In genomic region chr21:42873096-42873495, GRCh38 we compare ENCODE assay signal across 24 cellular contexts. TPM values are rescaled to one million over a fixed set of nuclear protein-coding genes. Genes with fewer than 3 reads are reported as not detected.
DNase-seq lines count a peak whose midpoint lies in the region; ATAC-seq, FAIRE-seq and TF ChIP-seq lines count a peak whose summit lies in the region.
"Had no signal": no experiment of that assay in that cellular context is flagged by ENCODE, and none has a peak within 500 bp of the region (broad histone marks: within the 10 kb centered on the region; RNA-seq: fewer than 3 reads in every experiment).

No MANE protein-coding gene starts in this region.

- no peak for TF ChIP-seq RAD21 in K562 (CRISPR knock-in tag; conservative IDR thresholded peaks at IDR 0.05 in 1 of 2, IDR thresholded peaks at IDR 0.05 in 1 of 2)

- 98% methylated on average over 7 of the region's 7 CpGs for WGBS in K562 (ENCODE audit: insufficient coverage, low coverage, missing lambda C conversion rate)

- CTCF ChIA-PET in HEK293T (lab: Yijun Ruan, JAX), result no interaction called here
- CTCF ChIA-PET in K562 (lab: Yijun Ruan, JAX; ENCODE audit: low intra/inter-chr PET ratio), result no interaction called here

- H3K4me3 ChIP-seq in K562, result no peak overlapping the region

- no peaks in the 10 kb centered on the region for H3K9me3 Mint-ChIP-seq in T-helper 2 cell treated with Interferon-gamma antibody and Interleukin-4, amounts not matched to agents 5 μg/mL and 100 μg/mL, for 36 hours
- H3K9me3 Mint-ChIP-seq in neural crest cell, result no peaks in the 10 kb centered on the region

- H3K79me2 ChIP-seq in K562 (ENCODE audit: control insufficient read depth, insufficient read depth, low read length), result peaks cover 85% of the 10 kb centered on the region

- intact Hi-C loops in K562 (cut with micrococcal nuclease), result no loop called here

- TF ChIP-seq CTCF in K562 (IDR thresholded peaks at IDR 0.05 in 2 of 3, conservative IDR thresholded peaks at IDR 0.05 in 1 of 3; ENCODE audit: insufficient read depth in 2 of 3, low read depth in 1 of 3, low read length in 3 of 3) (no peak), neural crest cell (conservative IDR thresholded peaks at IDR 0.05) (no peak)

- peaks cover 96% of the 10 kb centered on the region for H3K36me3 ChIP-seq in K562 (ENCODE audit: control insufficient read depth, insufficient read depth, low read length)

- no peak overlapping the region for H2AFZ ChIP-seq in K562 (ENCODE audit: low read depth, low read length)

- no peaks in the 10 kb centered on the region for H3K9me3 ChIP-seq in K562 (replicated peaks; ENCODE audit: control insufficient read depth, insufficient read depth, low read depth, low read length)

- POLR2A ChIA-PET in HEK293T (lab: Yijun Ruan, JAX) (no interaction called here), K562 (lab: Yijun Ruan, JAX) (interaction anchor here (0.7 to 1.8 kb wide), 4 partner anchors 9 to 30 kb away, joined by 3 to 6 read pairs (median 4); partner anchors contain the start of gene NDUFV3)

- no peak overlapping the region; the same call in 2 of the 3 replicates for H3K27ac ChIP-seq in K562 (ENCODE audit: extremely low read depth, low read depth, low read length)
- H3K27ac ChIP-seq: 22Rv1 had no signal

- TF ChIP-seq POLR2A in K562 (conservative IDR thresholded peaks at IDR 0.05), result no peak

- no peak for FAIRE-seq in K562 (lab: Jason Lieb, UNC)
- FAIRE-seq: GM18507, H54, RCC 7860 had no signal

- H3K27me3 Mint-ChIP-seq in T-helper 2 cell treated with Interferon-gamma antibody and Interleukin-4, amounts not matched to agents 5 μg/mL and 100 μg/mL, for 36 hours (ENCODE audit: low read depth), result no peaks in the 10 kb centered on the region
- no peaks in the 10 kb centered on the region for H3K27me3 Mint-ChIP-seq in neural crest cell (ENCODE audit: low read depth)

- H3K9ac ChIP-seq in K562 (ENCODE audit: insufficient read depth in 1 of 2, low read depth in 2 of 2, low read length in 2 of 2), result peak overlapping the region in 1 of 2 experiments; percentile 85; a peak in 2 of 4 replicates

- H3K4me1 Mint-ChIP-seq in T-helper 2 cell treated with Interferon-gamma antibody and Interleukin-4, amounts not matched to agents 5 μg/mL and 100 μg/mL, for 36 hours (ENCODE audit: low read depth), result peaks cover 1% of the 10 kb centered on the region
- peaks cover 2% of the 10 kb centered on the region for H3K4me1 Mint-ChIP-seq in neural crest cell

- no peak overlapping the region for H3K4me2 ChIP-seq in K562 (ENCODE audit: insufficient read depth, low read length)

- peak overlapping the region; percentile 9 for H3K27ac Mint-ChIP-seq in T-helper 2 cell treated with Interferon-gamma antibody and Interleukin-4, amounts not matched to agents 5 μg/mL and 100 μg/mL, for 36 hours
- no peak overlapping the region for H3K27ac Mint-ChIP-seq in neural crest cell (ENCODE audit: unreplicated experiment)

- DNase-seq in T-helper 2 cell treated with Interferon-gamma antibody and Interleukin-4, amounts not matched to agents 5 μg/mL and 100 μg/mL, for 36 hours (ENCODE audit: low spot score), result no peak
- no peak for DNase-seq in T-helper 2 cell
- peak; percentile 3 for DNase-seq in HEK293T (ENCODE audit: extremely low spot score)
- peak in 2 of 4 experiments; percentile 11 to 19 for DNase-seq in K562 (ENCODE audit: extremely low read depth in 1 of 4, low spot score in 3 of 4)
- no peak for DNase-seq in neural crest cell (ENCODE audit: low read depth, low spot score)
- no peak for DNase-seq in DMS53 (lab: John Stamatoyannopoulos, UW)
- no peak for DNase-seq in NCI-H1092 (lab: John Stamatoyannopoulos, UW)
- no peak for DNase-seq in cerebellum (ENCODE audit: low spot score)
- DNase-seq: ACHN, Calu3, Karpas-422, NCI-H1105, NCI-H1436 treated with DMSO at 0.1 percent for 48 hours, NCI-H187 treated with DMSO at 0.1 percent for 48 hours, NCI-H2171 treated with DMSO at 0.1 percent for 48 hours, NCI-H345, NCI-H510A treated with DMSO at 0.1 percent for 48 hours, NCI-H774 had no signal

- H3K9me1 ChIP-seq in K562 (ENCODE audit: control insufficient read depth, insufficient read depth, low read length), result no peaks in the 10 kb centered on the region

- TF ChIP-seq EP300 in K562 (IDR thresholded peaks at IDR 0.05; ENCODE audit: low read length), result no peak

- in situ Hi-C loops in K562 (cut with MboI), result no loop called here

- peaks cover 52% of the 10 kb centered on the region for H3K36me3 Mint-ChIP-seq in T-helper 2 cell treated with Interferon-gamma antibody and Interleukin-4, amounts not matched to agents 5 μg/mL and 100 μg/mL, for 36 hours (ENCODE audit: low read depth)
- H3K36me3 Mint-ChIP-seq in neural crest cell (ENCODE audit: low read depth), result peaks cover 14% of the 10 kb centered on the region

- no peak for ATAC-seq in K562
- ATAC-seq: SK-N-SH treated with all-trans-retinoic acid at 6 μM for 48 hours had no signal

- peaks cover 0 to 10% of the 10 kb centered on the region in 2 experiments; a peak in 2 of 5 replicates for H3K4me1 ChIP-seq in K562 (replicated peaks in 1 of 2; ENCODE audit: control insufficient read depth in 2 of 2, insufficient read depth in 2 of 2, low read length in 2 of 2)

- H3K4me3 Mint-ChIP-seq in T-helper 2 cell treated with Interferon-gamma antibody and Interleukin-4, amounts not matched to agents 5 μg/mL and 100 μg/mL, for 36 hours, result no peak overlapping the region
- H3K4me3 Mint-ChIP-seq in neural crest cell, result peak overlapping the region; percentile 24

- peaks cover 2% of the 10 kb centered on the region; the same call in 1 of the 2 replicates for H4K20me1 ChIP-seq in K562 (replicated peaks; ENCODE audit: control insufficient read depth, insufficient read depth, low read length)

- BruUV-seq in K562 (replicated peaks; lab: Mats Ljungman, UMichigan), result no TSS peak

- no peaks in the 10 kb centered on the region for H3K27me3 ChIP-seq in K562 (ENCODE audit: control insufficient read depth in 2 of 2, insufficient read depth in 2 of 2, low read length in 2 of 2)

RNA-seq across cellular contexts. Expression of gene WDR4, which starts 6.2 kb away (rescaled TPM):
- total RNA-seq in K562 (2011; cell fraction: chromatin; rRNA removed; ENCODE audit: low replicate concordance), result 107 and 254 TPM in 2 replicates
- 147 and 151 TPM in 2 replicates for total RNA-seq in K562 (2011; cell fraction: nucleolus; rRNA removed)
- 105 and 112 TPM in 2 replicates for total RNA-seq in K562 (2011; cell fraction: nucleoplasm; rRNA removed)
- total RNA-seq in K562 (2014; rRNA removed), result 30.2 and 41.6 TPM in 2 replicates
- 21.4 and 29.7 TPM in 2 replicates for total RNA-seq in K562 (2014; rRNA removed; fragmentation: Illumina TruSeq; extraction: Trizol)
- total RNA-seq in K562 (2015; rRNA removed; fragmentation: Illumina TruSeq; extraction: Trizol), result 43.4 and 44.3 TPM in 2 replicates
- 95.3 and 95.4 TPM in 2 replicates for total RNA-seq in K562 (2021)
- 32.1 and 32.8 TPM in 2 replicates for polyA plus RNA-seq in K562 (2011; rRNA removed)
- polyA plus RNA-seq in K562 (2011; cell fraction: cytosol; rRNA removed), result 48.9 and 72.1 TPM in 2 replicates
- 84.3 and 132 TPM in 2 replicates for polyA plus RNA-seq in K562 (2011; cell fraction: nucleus; rRNA removed)
- polyA plus RNA-seq in K562 (2012), result 36.0 and 81.8 TPM in 2 replicates
- 48.1 and 59.6 TPM in 2 replicates for polyA plus RNA-seq in K562 (2014; fragmentation: Illumina TruSeq; extraction: Trizol)
- polyA plus RNA-seq in K562 (2014; fragmentation: Nextera tagmentation; extraction: Ambion mirVana), result 10 to 100 TPM in 1 of 2 experiments, 1 to 10 TPM in 1; 5.4 to 26.3 TPM
- 76.3 and 90.2 TPM in 2 replicates for polyA plus RNA-seq in K562 (2014; rRNA removed)
- polyA minus RNA-seq in K562 (2011; rRNA and poly(A)+ RNA removed), result 22.9 and 34.7 TPM in 2 replicates
- polyA minus RNA-seq in K562 (2011; cell fraction: cytosol; rRNA and poly(A)+ RNA removed), result 29.9 and 35.5 TPM in 2 replicates
- polyA minus RNA-seq in K562 (2011; cell fraction: nucleus; rRNA and poly(A)+ RNA removed), result 51.3 and 54.0 TPM in 2 replicates
- 36.0 and 38.0 TPM in 2 replicates for total RNA-seq in neural crest cell
- 14.5 TPM for total RNA-seq in cerebellum

RNA-seq across cellular contexts. Expression of gene NDUFV3, which starts 20.0 kb away (rescaled TPM):
- total RNA-seq in K562 (2011; cell fraction: chromatin; rRNA removed; ENCODE audit: low replicate concordance), result 82.4 and 114 TPM in 2 replicates
- 48.2 and 54.4 TPM in 2 replicates for total RNA-seq in K562 (2011; cell fraction: nucleolus; rRNA removed)
- total RNA-seq in K562 (2011; cell fraction: nucleoplasm; rRNA removed), result 61.2 and 67.6 TPM in 2 replicates
- total RNA-seq in K562 (2014; rRNA removed) (87.8 and 89.7 TPM in 2 replicates), K562 (2014; rRNA removed; fragmentation: Illumina TruSeq; extraction: Trizol) (74.3 and 81.5 TPM in 2 replicates), K562 (2015; rRNA removed; fragmentation: Illumina TruSeq; extraction: Trizol) (79.7 and 80.6 TPM in 2 replicates), K562 (2021) (65.7 and 68.3 TPM in 2 replicates), neural crest cell (38.1 and 38.5 TPM in 2 replicates), cerebellum (25.3 TPM)
- polyA plus RNA-seq in K562 (2011; rRNA removed) (37.2 and 41.9 TPM in 2 replicates), K562 (2014; fragmentation: Illumina TruSeq; extraction: Trizol) (63.0 and 77.9 TPM in 2 replicates), K562 (2014; fragmentation: Nextera tagmentation; extraction: Ambion mirVana) (10 to 100 TPM; 19.1 to 23.6 TPM), K562 (2014; rRNA removed) (67.2 and 80.0 TPM in 2 replicates)
- 43.0 and 44.1 TPM in 2 replicates for polyA plus RNA-seq in K562 (2011; cell fraction: cytosol; rRNA removed)
- polyA plus RNA-seq in K562 (2011; cell fraction: nucleus; rRNA removed), result 40.0 and 49.0 TPM in 2 replicates
- polyA plus RNA-seq in K562 (2012), result 58.0 and 60.8 TPM in 2 replicates
- 39.0 and 44.5 TPM in 2 replicates for polyA minus RNA-seq in K562 (2011; rRNA and poly(A)+ RNA removed)
- polyA minus RNA-seq in K562 (2011; cell fraction: cytosol; rRNA and poly(A)+ RNA removed), result 35.1 and 42.7 TPM in 2 replicates
- 11.7 and 20.2 TPM in 2 replicates for polyA minus RNA-seq in K562 (2011; cell fraction: nucleus; rRNA and poly(A)+ RNA removed)

RNA-seq across cellular contexts. Expression of gene ERVH48-1, which starts 52.3 kb away (rescaled TPM):
- 0.23 and 0.28 TPM in 2 replicates for total RNA-seq in K562 (2011; cell fraction: chromatin; rRNA removed; ENCODE audit: low replicate concordance)
- total RNA-seq in K562 (2011; cell fraction: nucleolus; rRNA removed), result 0.13 TPM in 1 of 2 replicates, not detected in the other
- total RNA-seq in K562 (2011; cell fraction: nucleoplasm; rRNA removed), result 0.51 and 0.53 TPM in 2 replicates
- total RNA-seq in K562 (2014; rRNA removed) (0.09 TPM in 1 of 2 replicates, not detected in the other), K562 (2014; rRNA removed; fragmentation: Illumina TruSeq; extraction: Trizol) (0.06 TPM in 1 of 2 replicates, not detected in the other), K562 (2015; rRNA removed; fragmentation: Illumina TruSeq; extraction: Trizol) (0.08 TPM in 1 of 2 replicates, not detected in the other), K562 (2021) (0.09 TPM in 1 of 2 replicates, not detected in the other), neural crest cell (not detected in 2 replicates), cerebellum (0.09 TPM)
- polyA plus RNA-seq in K562 (2011; rRNA removed) (0.22 and 0.49 TPM in 2 replicates), K562 (2014; fragmentation: Illumina TruSeq; extraction: Trizol) (0.07 and 0.16 TPM in 2 replicates), K562 (2014; fragmentation: Nextera tagmentation; extraction: Ambion mirVana) (under 1 TPM; 0.08 to 0.15 TPM), K562 (2014; rRNA removed) (0.11 and 0.20 TPM in 2 replicates)
- 0.25 and 0.32 TPM in 2 replicates for polyA plus RNA-seq in K562 (2011; cell fraction: cytosol; rRNA removed)
- polyA plus RNA-seq in K562 (2011; cell fraction: nucleus; rRNA removed), result 0.13 and 0.27 TPM in 2 replicates
- 0.28 and 0.31 TPM in 2 replicates for polyA plus RNA-seq in K562 (2012)
- 0.06 and 0.07 TPM in 2 replicates for polyA minus RNA-seq in K562 (2011; rRNA and poly(A)+ RNA removed)
- not detected in 2 replicates for polyA minus RNA-seq in K562 (2011; cell fraction: cytosol; rRNA and poly(A)+ RNA removed)
- polyA minus RNA-seq in K562 (2011; cell fraction: nucleus; rRNA and poly(A)+ RNA removed), result not detected in 2 replicates
- total RNA-seq: Calu3 had no signal
- polyA plus RNA-seq: BJ had no signal
